ENCODE assay signal across 8 cellular contexts in genomic region chr10:64444163-64444562, GRCh38.
"Had no signal": no experiment of that assay in that cellular context is flagged by ENCODE, and none has a peak within 500 bp of the region (broad histone marks: within the 10 kb centered on the region; RNA-seq: fewer than 3 reads in every experiment).

No MANE protein-coding gene starts in this region.

- H3K4me1 Mint-ChIP-seq: IgD-negative memory B cell had no signal

- DNase-seq: IMR-90, KBM-7, KG1 had no signal

- H3K27me3 Mint-ChIP-seq: IgD-negative memory B cell had no signal

- H3K27ac Mint-ChIP-seq: IgD-negative memory B cell had no signal

- H3K36me3 Mint-ChIP-seq: IgD-negative memory B cell had no signal

- H3K27ac ChIP-seq: HL-60, KMS-11 had no signal

- ATAC-seq: HepG2, K562 had no signal

- H3K4me2 ChIP-seq: KMS-11 had no signal

- H3K4me3 Mint-ChIP-seq: IgD-negative memory B cell had no signal

- H3K4me3 ChIP-seq: K562 had no signal

- H3K9ac ChIP-seq: KMS-11 had no signal
